ENCODE assay signal across 14 cellular contexts in the genomic region with DNA sequence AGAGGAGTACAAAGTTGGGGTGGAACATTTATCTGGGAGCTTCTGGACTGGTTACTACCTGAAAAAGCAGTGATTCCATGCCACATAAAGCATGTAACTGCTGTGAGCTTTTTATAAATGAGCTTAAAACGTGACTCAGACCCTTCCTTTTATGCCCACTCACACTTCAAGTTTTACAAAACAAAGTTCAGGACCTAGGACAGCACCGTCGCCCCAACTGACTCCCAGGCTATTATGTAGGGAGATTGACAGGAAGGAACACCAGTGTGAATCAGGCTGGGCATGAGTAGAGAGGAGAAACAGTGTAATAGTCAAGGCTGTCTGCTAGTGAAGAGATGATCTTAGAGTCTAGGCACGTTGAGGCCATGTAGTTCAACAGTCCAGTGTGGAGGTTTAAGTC.
DNase-seq lines count a peak whose midpoint lies in the region; ATAC-seq, FAIRE-seq and TF ChIP-seq lines count a peak whose summit lies in the region.
"Had no signal": no experiment of that assay in that cellular context is flagged by ENCODE, and none has a peak within 500 bp of the region (broad histone marks: within the 10 kb centered on the region; RNA-seq: fewer than 3 reads in every experiment).

No MANE protein-coding gene starts in this region.

- H3K9me3 ChIP-seq in A549 (no peaks in the 10 kb centered on the region; the same call in 2 of the 3 replicates), RWPE2 (ENCODE audit: severe bottlenecking) (no peaks in the 10 kb centered on the region)

- DNase-seq in A549 (ENCODE audit: low read depth in 1 of 2, low spot score in 1 of 2), result peak in 1 of 2 experiments; percentile 9
- DNase-seq in HT-29 (ENCODE audit: low spot score), result peak; percentile 23
- no peak for DNase-seq in RWPE2 (ENCODE audit: low spot score)
- peak; percentile 74 for DNase-seq in iPS-NIHi11 (ENCODE audit: low spot score)
- no peak for DNase-seq in activated T-helper 1 cell treated with anti-CD3 and anti-CD28 coated beads, Interleukin-12 subunit alpha, Interleukin-12 subunit beta, Interleukin-2, Interleukin-4 antibody, amounts not matched to agents 30 ng/mL and 10 ng/mL and 1 ng/mL, durations not matched to agents 14 hours and 24 hours and 36 hours (ENCODE audit: low spot score)
- DNase-seq in GM13977 (ENCODE audit: low spot score), result no peak
- DNase-seq in NCI-H2227 (lab: John Stamatoyannopoulos, UW; ENCODE audit: unreplicated experiment), result no peak
- no peak for DNase-seq in activated T-cell treated with anti-CD3 and anti-CD28 coated beads, Interleukin-2, amount 50 U/mL, for 72 hours
- DNase-seq: activated CD4-positive, alpha-beta T cell treated with anti-CD3 and anti-CD28 coated beads for 1 hour; activated effector memory CD4-positive, alpha-beta T cell treated with anti-CD3 and anti-CD28 coated beads, Interleukin-2, amount 50 U/mL, for 16 hours; cerebellar nuclear complex; naive thymus-derived CD4-positive, alpha-beta T cell; NCI-H2171 treated with DMSO at 0.1 percent for 48 hours; SHP77 treated with DMSO at 0.1 percent for 48 hours had no signal

- H3K27me3 Mint-ChIP-seq in activated T-helper 1 cell treated with anti-CD3 and anti-CD28 coated beads, Interleukin-12 subunit alpha, Interleukin-12 subunit beta, Interleukin-2, Interleukin-4 antibody, amounts not matched to agents 30 ng/mL and 10 ng/mL and 1 ng/mL, durations not matched to agents 14 hours and 24 hours and 36 hours (ENCODE audit: insufficient read depth), result no peaks in the 10 kb centered on the region
- no peaks in the 10 kb centered on the region for H3K27me3 Mint-ChIP-seq in activated T-cell treated with anti-CD3 and anti-CD28 coated beads, Interleukin-2, amount 50 U/mL, for 72 hours (ENCODE audit: low read depth)
- H3K27me3 Mint-ChIP-seq: naive thymus-derived CD4-positive, alpha-beta T cell had no signal

- POLR2A ChIA-PET in A549 (lab: Yijun Ruan, JAX), result no interaction called here

- CTCF ChIA-PET in A549 (lab: Yijun Ruan, JAX), result no interaction called here

- in situ Hi-C loops in GM13977 (cut with MboI; ENCODE audit: low pct_unique_long_range_greater_than_20kb, low sequenced_read_pairs, unreplicated experiment), result no loop called here

- H3K27ac ChIP-seq in A549 (no peak overlapping the region), RWPE2 (ENCODE audit: poor library complexity, severe bottlenecking) (no peak overlapping the region)

- H3K9me3 Mint-ChIP-seq in activated T-helper 1 cell treated with anti-CD3 and anti-CD28 coated beads, Interleukin-12 subunit alpha, Interleukin-12 subunit beta, Interleukin-2, Interleukin-4 antibody, amounts not matched to agents 30 ng/mL and 10 ng/mL and 1 ng/mL, durations not matched to agents 14 hours and 24 hours and 36 hours, result peaks cover 21% of the 10 kb centered on the region
- peaks cover 0 to 7% of the 10 kb centered on the region in 2 donors for H3K9me3 Mint-ChIP-seq in activated T-cell treated with anti-CD3 and anti-CD28 coated beads, Interleukin-2, amount 50 U/mL, for 72 hours

- H3K4me3 ChIP-seq in A549 (no peak overlapping the region), RWPE2 (ENCODE audit: severe bottlenecking) (no peak overlapping the region)

- no peak overlapping the region for H3K4me2 ChIP-seq in A549

- no peak for TF ChIP-seq CTCF in A549 (IDR thresholded peaks at IDR 0.05)
- no peak for TF ChIP-seq CTCF in RWPE2 (IDR thresholded peaks at IDR 0.05; ENCODE audit: poor library complexity, severe bottlenecking)
- TF ChIP-seq CTCF in GM13977 (IDR thresholded peaks at IDR 0.05; ENCODE audit: extremely low read depth, insufficient read depth, missing control alignments), result no peak

- no peaks in the 10 kb centered on the region for H3K36me3 ChIP-seq in RWPE2 (ENCODE audit: low read depth)

- TF ChIP-seq RAD21 in A549 (conservative IDR thresholded peaks at IDR 0.05 in 1 of 2, IDR thresholded peaks at IDR 0.05 in 1 of 2), result no peak

- no peaks in the 10 kb centered on the region for H3K36me3 Mint-ChIP-seq in activated T-helper 1 cell treated with anti-CD3 and anti-CD28 coated beads, Interleukin-12 subunit alpha, Interleukin-12 subunit beta, Interleukin-2, Interleukin-4 antibody, amounts not matched to agents 30 ng/mL and 10 ng/mL and 1 ng/mL, durations not matched to agents 14 hours and 24 hours and 36 hours (ENCODE audit: low read depth)
- peaks cover 0 to 1% of the 10 kb centered on the region in 2 donors for H3K36me3 Mint-ChIP-seq in activated T-cell treated with anti-CD3 and anti-CD28 coated beads, Interleukin-2, amount 50 U/mL, for 72 hours (ENCODE audit: insufficient read depth in 2 of 2)
- H3K36me3 Mint-ChIP-seq: naive thymus-derived CD4-positive, alpha-beta T cell had no signal

- H3K4me1 Mint-ChIP-seq in activated T-helper 1 cell treated with anti-CD3 and anti-CD28 coated beads, Interleukin-12 subunit alpha, Interleukin-12 subunit beta, Interleukin-2, Interleukin-4 antibody, amounts not matched to agents 30 ng/mL and 10 ng/mL and 1 ng/mL, durations not matched to agents 14 hours and 24 hours and 36 hours (ENCODE audit: low read depth), result no peaks in the 10 kb centered on the region
- H3K4me1 Mint-ChIP-seq in activated T-cell treated with anti-CD3 and anti-CD28 coated beads, Interleukin-2, amount 50 U/mL, for 72 hours (ENCODE audit: low read depth), result no peaks in the 10 kb centered on the region
- H3K4me1 Mint-ChIP-seq: naive thymus-derived CD4-positive, alpha-beta T cell had no signal

- TF ChIP-seq POLR2A in A549 (IDR thresholded peaks at IDR 0.05; ENCODE audit: low read length), result no peak

- H3K4me3 Mint-ChIP-seq in activated T-helper 1 cell treated with anti-CD3 and anti-CD28 coated beads, Interleukin-12 subunit alpha, Interleukin-12 subunit beta, Interleukin-2, Interleukin-4 antibody, amounts not matched to agents 30 ng/mL and 10 ng/mL and 1 ng/mL, durations not matched to agents 14 hours and 24 hours and 36 hours, result no peak overlapping the region
- H3K4me3 Mint-ChIP-seq in activated T-cell treated with anti-CD3 and anti-CD28 coated beads, Interleukin-2, amount 50 U/mL, for 72 hours, result no peak overlapping the region
- H3K4me3 Mint-ChIP-seq: naive thymus-derived CD4-positive, alpha-beta T cell had no signal

- 2% methylated on average over 4 of the region's 4 CpGs for WGBS in A549 (ENCODE audit: missing lambda C conversion rate)

- TF ChIP-seq EP300 in A549 (IDR thresholded peaks at IDR 0.05), result no peak

- H3K4me1 ChIP-seq in A549 (no peaks in the 10 kb centered on the region), RWPE2 (ENCODE audit: insufficient read depth, poor library complexity, severe bottlenecking) (no peaks in the 10 kb centered on the region)

- H3K27ac Mint-ChIP-seq in activated T-helper 1 cell treated with anti-CD3 and anti-CD28 coated beads, Interleukin-12 subunit alpha, Interleukin-12 subunit beta, Interleukin-2, Interleukin-4 antibody, amounts not matched to agents 30 ng/mL and 10 ng/mL and 1 ng/mL, durations not matched to agents 14 hours and 24 hours and 36 hours, result no peak overlapping the region
- no peak overlapping the region for H3K27ac Mint-ChIP-seq in activated T-cell treated with anti-CD3 and anti-CD28 coated beads, Interleukin-2, amount 50 U/mL, for 72 hours
- H3K27ac Mint-ChIP-seq: naive thymus-derived CD4-positive, alpha-beta T cell had no signal

- H3K27me3 ChIP-seq in RWPE2 (ENCODE audit: insufficient read depth, poor library complexity, severe bottlenecking), result no peaks in the 10 kb centered on the region

- FAIRE-seq in A549 (lab: Jason Lieb, UNC), result no peak

- ATAC-seq in A549, result no peak
- peak; percentile 54; the same call in 1 of the 3 replicates for ATAC-seq in RWPE2 (ENCODE audit: low read depth)
- ATAC-seq in activated T-cell treated with anti-CD3 and anti-CD28 coated beads, Interleukin-2, amount 50 U/mL, for 72 hours (replicated peaks in 1 of 2), result no peak
- ATAC-seq: naive thymus-derived CD4-positive, alpha-beta T cell had no signal

- intact Hi-C loops in activated T-helper 1 cell treated with anti-CD3 and anti-CD28 coated beads, Interleukin-12 subunit alpha, Interleukin-12 subunit beta, Interleukin-2, Interleukin-4 antibody, amounts not matched to agents 30 ng/mL and 10 ng/mL and 1 ng/mL, durations not matched to agents 14 hours and 24 hours and 36 hours (cut with micrococcal nuclease), result no loop called here

TF ChIP-seq in A549, 52 proteins besides CTCF, POLR2A, EP300 and RAD21 (continues in another document):
- TF ChIP-seq HEYL (CRISPR knock-in tag; IDR thresholded peaks at IDR 0.05) (no peak), CEBPB (IDR thresholded peaks at IDR 0.05) (no peak), EHMT2 (IDR thresholded peaks at IDR 0.05; ENCODE audit: low read depth) (peak; percentile 44; the same call in 1 of the 2 replicates), SREBF2 (IDR thresholded peaks at IDR 0.05) (no peak), GATA3 (IDR thresholded peaks at IDR 0.05; ENCODE audit: borderline replicate concordance) (no peak), CBX8 (IDR thresholded peaks at IDR 0.05) (no peak), CHD2 (IDR thresholded peaks at IDR 0.05; ENCODE audit: low read length, partially characterized antibody) (no peak), BHLHE40 (IDR thresholded peaks at IDR 0.05; ENCODE audit: low read depth, low read length) (no peak), PHF8 (IDR thresholded peaks at IDR 0.05; ENCODE audit: borderline replicate concordance, low read depth) (no peak)
- TF ChIP-seq, protein P1, sequence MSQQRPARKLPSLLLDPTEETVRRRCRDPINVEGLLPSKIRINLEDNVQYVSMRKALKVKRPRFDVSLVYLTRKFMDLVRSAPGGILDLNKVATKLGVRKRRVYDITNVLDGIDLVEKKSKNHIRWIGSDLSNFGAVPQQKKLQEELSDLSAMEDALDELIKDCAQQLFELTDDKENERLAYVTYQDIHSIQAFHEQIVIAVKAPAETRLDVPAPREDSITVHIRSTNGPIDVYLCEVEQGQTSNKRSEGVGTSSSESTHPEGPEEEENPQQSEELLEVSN (IDR thresholded peaks at IDR 0.05; ENCODE audit: borderline replicate concordance, low read depth), result no peak
- TF ChIP-seq, protein P2, sequence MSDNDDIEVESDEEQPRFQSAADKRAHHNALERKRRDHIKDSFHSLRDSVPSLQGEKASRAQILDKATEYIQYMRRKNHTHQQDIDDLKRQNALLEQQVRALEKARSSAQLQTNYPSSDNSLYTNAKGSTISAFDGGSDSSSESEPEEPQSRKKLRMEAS (IDR thresholded peaks at IDR 0.05), result no peak

Comparison
In these comparisons a context has a peak if more than half of its experiments do, and no peak if none do; other contexts are left out.
1. DNase-seq: peak in HT-29 (single experiment) and iPS-NIHi11 (single experiment); none in RWPE2 (single experiment), activated T-helper 1 cell treated with anti-CD3 and anti-CD28 coated beads, Interleukin-12 subunit alpha, Interleukin-12 subunit beta, Interleukin-2, Interleukin-4 antibody, amounts not matched to agents 30 ng/mL and 10 ng/mL and 1 ng/mL, durations not matched to agents 14 hours and 24 hours and 36 hours (single experiment), GM13977 (single experiment), NCI-H2227 (single experiment) and activated T-cell treated with anti-CD3 and anti-CD28 coated beads, Interleukin-2, amount 50 U/mL, for 72 hours (0 of 2).